10 cellular contexts compared by ENCODE assay signal in genomic region chr6:70997379-70997778, GRCh38. TPM values are rescaled to one million over a fixed set of nuclear protein-coding genes. Genes with fewer than 3 reads are reported as not detected.
"Had no signal": no experiment of that assay in that cellular context is flagged by ENCODE, and none has a peak within 500 bp of the region (broad histone marks: within the 10 kb centered on the region; RNA-seq: fewer than 3 reads in every experiment).

No MANE protein-coding gene starts in this region.

- DNase-seq: GM23248, GOT3, H9, HCEC 1CT, HFFc6, IMR-90 had no signal

- H3K4me3 Mint-ChIP-seq: H9, HFFc6 had no signal

- H3K4me3 ChIP-seq: GM23248, K562 had no signal

- H2AFZ ChIP-seq: GM23248 had no signal

- H3K27ac Mint-ChIP-seq: H9, HFFc6 had no signal

- H3K27ac ChIP-seq: GM23248 had no signal

- H3K9ac ChIP-seq: GM23248 had no signal

- H3K9me3 Mint-ChIP-seq: H9, HFFc6 had no signal

- FAIRE-seq: H54, HTR-8/SVneo, K562 had no signal

RNA-seq across cellular contexts. Expression of gene B3GAT2, which starts 40.5 kb away (rescaled TPM):
- total RNA-seq: GM23248, HFFc6, HT-29, IMR-90 had no signal
